Comparison of ENCODE assay signal across 15 cellular contexts in genomic region chr12:115740586-115741155, GRCh38.
DNase-seq lines count a peak whose midpoint lies in the region; FAIRE-seq lines count a peak whose summit lies in the region.
"Had no signal": no experiment of that assay in that cellular context is flagged by ENCODE, and none has a peak within 500 bp of the region (broad histone marks: within the 10 kb centered on the region; RNA-seq: fewer than 3 reads in every experiment).

No MANE protein-coding gene starts in this region.

- H3K9ac ChIP-seq in mucosa of rectum (ENCODE audit: low read depth in 1 of 2, low read length in 2 of 2): peak overlapping the region; percentile 38 to 71
- H3K9ac ChIP-seq: BLaER1 had no signal

- H3K4me1 ChIP-seq in mucosa of rectum (ENCODE audit: control insufficient read depth in 2 of 2, insufficient read depth in 2 of 2, low read length in 2 of 2): peaks cover 7 to 9% of the 10 kb centered on the region in 2 donors
- H3K4me1 ChIP-seq: BLaER1 had no signal

- no peaks in the 10 kb centered on the region for H3K9me3 ChIP-seq in mucosa of rectum (ENCODE audit: control insufficient read depth in 2 of 2, low read length in 2 of 2)
- H3K9me3 ChIP-seq: BLaER1 had no signal

- no peaks in the 10 kb centered on the region for H3K27me3 ChIP-seq in mucosa of rectum (ENCODE audit: control insufficient read depth in 2 of 2, insufficient read depth in 2 of 2, low read length in 2 of 2)
- H3K27me3 ChIP-seq: BLaER1 had no signal

- FAIRE-seq in colon (lab: Jason Lieb, UNC): peak; percentile 49
- FAIRE-seq: H54 had no signal

- peak overlapping the region; percentile 26 to 51 for H3K4me3 ChIP-seq in mucosa of rectum (ENCODE audit: low read length in 2 of 2)
- H3K4me3 ChIP-seq: BLaER1 had no signal

- no peaks in the 10 kb centered on the region for H3K36me3 ChIP-seq in mucosa of rectum (ENCODE audit: control insufficient read depth in 2 of 2, insufficient read depth in 2 of 2, low read length in 2 of 2)
- H3K36me3 ChIP-seq: BLaER1 had no signal

- H3K27ac ChIP-seq in mucosa of rectum (ENCODE audit: low read depth in 2 of 2, low read length in 2 of 2): peak overlapping the region; percentile 57 to 64
- H3K27ac ChIP-seq: BLaER1, HL-60 had no signal

- peak; percentile 48 for DNase-seq in NCI-H510A treated with DMSO at 0.1 percent for 48 hours (lab: John Stamatoyannopoulos, UW)
- DNase-seq in NCI-H510A (lab: John Stamatoyannopoulos, UW): no peak
- DNase-seq in activated CD8-positive, alpha-beta memory T cell treated with anti-CD3 and anti-CD28 coated beads, Interleukin-2, amount 50 U/mL, for 48 hours: no peak
- DNase-seq in effector CD8-positive, alpha-beta T cell (lab: John Stamatoyannopoulos, UW): no peak
- DNase-seq in hippocampal formation (lab: John Stamatoyannopoulos, UW): no peak
- DNase-seq: 8988T; AML-193; CD4-positive, CD25-positive, alpha-beta regulatory T cell; DMS53; GF-D8 had no signal
